In the genomic region with DNA sequence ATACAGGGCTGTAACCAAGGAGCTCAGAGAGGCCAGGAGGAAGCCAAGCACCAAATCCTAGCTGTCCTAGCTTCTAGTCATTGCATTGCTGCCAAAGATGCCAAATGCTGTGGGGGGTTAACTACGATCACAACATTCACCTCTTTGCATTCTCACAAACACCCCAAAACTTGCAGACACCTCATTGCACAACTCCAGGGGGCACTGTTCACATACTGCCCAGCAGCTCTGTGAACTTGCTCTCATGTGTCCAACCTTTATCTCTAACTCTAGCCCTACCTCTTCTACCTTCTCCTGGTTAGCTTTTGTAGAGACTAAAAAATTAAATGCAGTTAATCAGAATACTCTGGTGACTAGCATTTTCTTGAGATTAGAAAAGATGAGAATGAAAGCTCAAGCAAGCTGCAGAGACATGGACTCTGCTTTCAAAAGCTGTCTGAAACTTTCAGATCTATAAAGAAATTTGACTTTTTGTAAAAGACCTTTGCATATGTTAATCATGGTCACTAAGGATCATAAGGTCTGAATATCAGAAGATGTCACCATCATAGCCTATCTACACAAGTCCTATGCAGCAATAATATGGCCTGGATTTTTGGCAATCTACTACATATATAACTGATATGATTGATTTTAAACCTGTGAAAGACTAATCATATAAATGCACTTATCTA, we compare ENCODE assay signal across 14 cellular contexts. TPM values are rescaled to one million over a fixed set of nuclear protein-coding genes. Genes with fewer than 3 reads are reported as not detected.
DNase-seq lines count a peak whose midpoint lies in the region; ATAC-seq and TF ChIP-seq lines count a peak whose summit lies in the region.
"Had no signal": no experiment of that assay in that cellular context is flagged by ENCODE, and none has a peak within 500 bp of the region (broad histone marks: within the 10 kb centered on the region; RNA-seq: fewer than 3 reads in every experiment).

No MANE protein-coding gene starts in this region.

- H3K4me3 ChIP-seq in breast epithelium = no peak overlapping the region
- no peak overlapping the region for H3K4me3 ChIP-seq in WI38 (ENCODE audit: low read depth, low read length)
- no peak overlapping the region for H3K4me3 ChIP-seq in Caco-2 (ENCODE audit: low read depth, low read length)
- H3K4me3 ChIP-seq: left ventricle myocardium inferior had no signal

- intact Hi-C loops in MCF 10A (cut with micrococcal nuclease) (no loop called here), breast epithelium (cut with DNase I; ENCODE audit: low total_unique reads) (no loop called here), CD14-positive monocyte (cut with micrococcal nuclease) (no loop called here), Caco-2 (cut with micrococcal nuclease; ENCODE audit: unreplicated experiment) (no loop called here)

- TF ChIP-seq CTCF in MCF 10A (IDR thresholded peaks at IDR 0.05; ENCODE audit: unreplicated experiment) (peak; percentile 41), breast epithelium (IDR thresholded peaks at IDR 0.05) (no peak), WI38 (IDR thresholded peaks at IDR 0.05; ENCODE audit: low read depth, low read length) (0 out of 2 replicates have a peak, but pooled peaks have one; percentile 6), CD14-positive monocyte (IDR thresholded peaks at IDR 0.05) (no peak), Caco-2 (IDR thresholded peaks at IDR 0.05; ENCODE audit: insufficient read depth in 1 of 2, low read depth in 1 of 2, low read length in 1 of 2, severe bottlenecking in 1 of 2, unreplicated experiment in 1 of 2) (no peak)

- H3K36me3 ChIP-seq in breast epithelium = no peaks in the 10 kb centered on the region
- no peaks in the 10 kb centered on the region for H3K36me3 ChIP-seq in Caco-2 (ENCODE audit: control insufficient read depth, insufficient read depth, low read length)
- H3K36me3 ChIP-seq: left ventricle myocardium inferior had no signal

- H3K4me1 ChIP-seq in breast epithelium (no peaks in the 10 kb centered on the region), Caco-2 (peaks cover 11% of the 10 kb centered on the region; the same call in 1 of the 2 replicates)
- H3K4me1 ChIP-seq: left ventricle myocardium inferior had no signal

- CTCF ChIA-PET in MCF 10A (lab: Yijun Ruan, JAX) (interaction anchor here (0.6 to 4.4 kb wide), 16 partner anchors 8 to 413 kb away, joined by 3 to 39 read pairs (median 3); partner anchors contain the start of gene CAMSAP2), Caco-2 (lab: Charles Lee) (interaction anchor here (0.5 kb wide), 1 partner anchor 12 kb away, joined by 4 read pairs; no protein-coding TSS in a partner anchor)

- no peak for TF ChIP-seq POLR2A in breast epithelium (IDR thresholded peaks at IDR 0.05)

- BruUV-seq in MCF 10A (replicated peaks; lab: Mats Ljungman, UMichigan) = no TSS peak
- no TSS peak for BruUV-seq in Caco-2 (replicated peaks; lab: Mats Ljungman, UMichigan)

- H3K27me3 ChIP-seq in breast epithelium = no peaks in the 10 kb centered on the region
- H3K27me3 ChIP-seq in Caco-2 (replicated peaks; ENCODE audit: control insufficient read depth, insufficient read depth, low read length) = no peaks in the 10 kb centered on the region

- H3K27me3 Mint-ChIP-seq in MCF 10A (ENCODE audit: insufficient read depth, unreplicated experiment) = no peaks in the 10 kb centered on the region
- H3K27me3 Mint-ChIP-seq in CD14-positive monocyte (ENCODE audit: low read depth in 3 of 3) = peaks cover 0 to 7% (median 3%) of the 10 kb centered on the region in 3 donors
- H3K27me3 Mint-ChIP-seq in Caco-2 (ENCODE audit: insufficient read depth, unreplicated experiment) = no peaks in the 10 kb centered on the region

- no peak overlapping the region for H3K4me3 Mint-ChIP-seq in MCF 10A (ENCODE audit: unreplicated experiment)
- H3K4me3 Mint-ChIP-seq in CD14-positive monocyte = no peak overlapping the region
- H3K4me3 Mint-ChIP-seq in Caco-2 (ENCODE audit: unreplicated experiment) = no peak overlapping the region
- H3K4me3 Mint-ChIP-seq: CD8-positive, alpha-beta memory T cell; T-helper 1 cell treated with Interleukin-12 subunit alpha and Interleukin-12 subunit beta and Interleukin-4 antibody, amounts not matched to agents 30 μg/mL and 1 μg/mL, for 36 hours had no signal

- H3K9me3 ChIP-seq in breast epithelium (no peaks in the 10 kb centered on the region), Caco-2 (no peaks in the 10 kb centered on the region)
- H3K9me3 ChIP-seq: left ventricle myocardium inferior had no signal

- no peaks in the 10 kb centered on the region for H3K36me3 Mint-ChIP-seq in MCF 10A (ENCODE audit: insufficient read depth, unreplicated experiment)
- no peaks in the 10 kb centered on the region for H3K36me3 Mint-ChIP-seq in CD14-positive monocyte
- H3K36me3 Mint-ChIP-seq in Caco-2 (ENCODE audit: insufficient read depth, unreplicated experiment) = no peaks in the 10 kb centered on the region

- DNase-seq in MCF 10A (ENCODE audit: unreplicated experiment) (peak; percentile 43), breast epithelium (ENCODE audit: low spot score in 2 of 2) (no peak), activated T-cell treated with anti-CD3 and anti-CD28 coated beads for 4 hours (no peak), CD14-positive monocyte (ENCODE audit: low spot score) (no peak), Caco-2 (no peak)
- no peak for DNase-seq in stimulated activated CD4-positive, alpha-beta T cell treated with anti-CD3 and anti-CD28 coated beads, Interleukin-4, amount 100 ng/mL, for 1 hour
- DNase-seq: activated CD4-positive, CD25-positive, alpha-beta regulatory T cell treated with anti-CD3 and anti-CD28 coated beads, Interleukin-2, amount 50 U/mL, for 72 hours; CD8-positive, alpha-beta memory T cell; GF-D8; left ventricle myocardium inferior; NCI-H187 treated with DMSO at 0.1 percent for 48 hours had no signal

- H3K9me3 Mint-ChIP-seq in MCF 10A (ENCODE audit: unreplicated experiment) (no peaks in the 10 kb centered on the region), CD14-positive monocyte (no peaks in the 10 kb centered on the region), Caco-2 (ENCODE audit: unreplicated experiment) (no peaks in the 10 kb centered on the region)
- H3K9me3 Mint-ChIP-seq: CD8-positive, alpha-beta memory T cell; T-helper 1 cell treated with Interleukin-12 subunit alpha and Interleukin-12 subunit beta and Interleukin-4 antibody, amounts not matched to agents 30 μg/mL and 1 μg/mL, for 36 hours had no signal

- H3K4me1 Mint-ChIP-seq in MCF 10A (ENCODE audit: insufficient read depth, unreplicated experiment) (no peaks in the 10 kb centered on the region), CD14-positive monocyte (peaks cover 4% of the 10 kb centered on the region), Caco-2 (ENCODE audit: low read depth, unreplicated experiment) (peaks cover 6% of the 10 kb centered on the region)
- H3K4me1 Mint-ChIP-seq: CD8-positive, alpha-beta memory T cell had no signal

- ATAC-seq in HG02678 (IDR thresholded peaks at IDR 0.05; ENCODE audit: unreplicated experiment) = peak; percentile 62

- H3K27ac ChIP-seq in breast epithelium = no peak overlapping the region
- H3K27ac ChIP-seq: left ventricle myocardium inferior had no signal

- POLR2A ChIA-PET in MCF 10A (lab: Yijun Ruan, JAX) (interaction anchor here (1.3 to 2.4 kb wide), 4 partner anchors 10 to 104 kb away, joined by 3 to 12 read pairs (median 8); partner anchors contain the start of genes CAMSAP2 and DDX59), Caco-2 (lab: Charles Lee) (interaction anchor here (0.5 kb wide), 1 partner anchor 10 kb away, joined by 3 read pairs; no protein-coding TSS in a partner anchor)

- H3K27ac Mint-ChIP-seq in MCF 10A (ENCODE audit: low read depth, unreplicated experiment) = no peak overlapping the region
- H3K27ac Mint-ChIP-seq in CD14-positive monocyte = no peak overlapping the region
- H3K27ac Mint-ChIP-seq in Caco-2 (ENCODE audit: unreplicated experiment) = no peak overlapping the region
- H3K27ac Mint-ChIP-seq: T-helper 1 cell treated with Interleukin-12 subunit alpha and Interleukin-12 subunit beta and Interleukin-4 antibody, amounts not matched to agents 30 μg/mL and 1 μg/mL, for 36 hours had no signal

RNA-seq across cellular contexts. Expression of gene KIF14, which starts 14.0 kb away (rescaled TPM):
- total RNA-seq in MCF 10A (2022) (13.4 and 25.5 TPM in 2 replicates), breast epithelium (under 1 TPM; under 0.01 to 0.64 (median 0.29) TPM), Caco-2 (2022) (11.6 and 12.3 TPM in 2 replicates)
- polyA plus RNA-seq in CD14-positive monocyte = under 1 TPM; 0.05 to 0.18 TPM
- polyA plus RNA-seq: CD8-positive, alpha-beta memory T cell had no signal

RNA-seq across cellular contexts. Expression of gene DDX59, which starts 35.1 kb away (rescaled TPM):
- total RNA-seq in MCF 10A (2022) = 36.6 and 50.7 TPM in 2 replicates
- 10 to 100 TPM; 23.6 to 30.1 (median 24.2) TPM for total RNA-seq in breast epithelium
- polyA plus RNA-seq in CD14-positive monocyte = 10 to 100 TPM; 14.3 to 14.9 TPM
- 13.5 and 16.3 TPM in 2 replicates for total RNA-seq in Caco-2 (2022)

Comparison
In these comparisons a context has a peak if more than half of its experiments do, and no peak if none do; other contexts are left out.
1. CTCF ChIP-seq: peak in MCF 10A (single experiment) and WI38 (single experiment); none in breast epithelium (0 of 3), CD14-positive monocyte (single experiment) and Caco-2 (0 of 2).